In the genomic region with DNA sequence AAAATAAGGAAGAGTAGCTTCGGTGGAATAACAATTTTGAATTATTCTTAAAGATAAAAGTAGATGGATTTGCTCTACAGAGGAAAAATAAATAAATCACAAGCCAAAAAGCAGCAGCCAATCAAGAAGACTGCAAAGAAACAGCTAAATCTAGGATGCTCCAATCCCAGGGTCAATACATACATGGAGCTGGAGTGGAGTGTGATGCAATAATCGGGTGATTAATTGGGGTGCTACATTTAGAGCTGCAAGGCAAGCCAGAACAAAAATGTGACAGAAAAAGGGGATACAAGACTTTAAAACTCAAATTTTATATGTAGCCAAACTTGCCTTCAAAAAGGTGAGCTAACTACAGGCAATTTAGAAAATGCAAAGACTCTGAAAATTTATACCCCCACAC, we compare ENCODE assay signal across 28 cellular contexts.
"Had no signal": no experiment of that assay in that cellular context is flagged by ENCODE, and none has a peak within 500 bp of the region (broad histone marks: within the 10 kb centered on the region; RNA-seq: fewer than 3 reads in every experiment).

No MANE protein-coding gene starts in this region.

- H3K27me3 Mint-ChIP-seq: progenitor cell of endocrine pancreas; stimulated activated naive B cell treated with anti-CD40 and anti-IgM and Interleukin-4, amounts not matched to agents 10 μg/mL and 1 μg/mL and 100 μg/mL, for 72 hours; stimulated activated naive CD8-positive, alpha-beta T cell treated with anti-CD3 and anti-CD28 coated beads, Interleukin-15, Interleukin-2, amounts not matched to agents 100 ng/mL and 50 ng/mL, for 24 hours; type B pancreatic cell had no signal

- DNase-seq: natural killer cell; occipital lobe; ovary; posterior cingulate gyrus; psoas muscle; right cardiac atrium; right lobe of liver; sigmoid colon; small intestine; stimulated activated CD4-positive, alpha-beta T cell treated with anti-CD3 and anti-CD28 coated beads, Interleukin-15, amount 100 ng/mL, for 24 hours; stimulated activated CD4-positive, alpha-beta T cell treated with anti-CD3 and anti-CD28 coated beads, Interleukin-2, amount 100 ng/mL, for 24 hours; stimulated activated CD4-positive, alpha-beta T cell treated with anti-CD3 and anti-CD28 coated beads, Interleukin-2, amount 100 ng/mL, for 48 hours; stimulated activated CD4-positive, alpha-beta T cell treated with anti-CD3 and anti-CD28 coated beads, Interleukin-4, amount 100 ng/mL, for 24 hours; stimulated activated naive B cell treated with anti-CD40 and anti-IgM and Interleukin-4, amounts not matched to agents 10 μg/mL and 1 μg/mL and 100 μg/mL, for 72 hours; stimulated activated naive CD4-positive, alpha-beta T cell treated with Interleukin-2 at 50 U/mL for 16 hours; stomach; thyroid gland; transverse colon; upper lobe of right lung; uterus had no signal

- H2AFZ ChIP-seq: neural progenitor cell, parathyroid adenoma had no signal

- H3K27ac Mint-ChIP-seq: natural killer cell; nephron; neural progenitor cell; progenitor cell of endocrine pancreas; stimulated activated effector memory CD8-positive, alpha-beta T cell treated with anti-CD3 and anti-CD28 coated beads, Interleukin-12 subunit alpha, Interleukin-12 subunit beta, amount 100 ng/mL, for 72 hours; stimulated activated naive B cell treated with anti-CD40 and anti-IgM and Interleukin-4, amounts not matched to agents 10 μg/mL and 1 μg/mL and 100 μg/mL, for 72 hours; stimulated activated naive CD8-positive, alpha-beta T cell treated with anti-CD3 and anti-CD28 coated beads, Interleukin-15, Interleukin-2, amounts not matched to agents 100 ng/mL and 50 ng/mL, for 24 hours; type B pancreatic cell had no signal

- H3K4me1 Mint-ChIP-seq: natural killer cell; nephron; neural progenitor cell; stimulated activated effector memory CD8-positive, alpha-beta T cell treated with anti-CD3 and anti-CD28 coated beads, Interleukin-12 subunit alpha, Interleukin-12 subunit beta, amount 100 ng/mL, for 72 hours had no signal

- H3K9ac ChIP-seq: neural progenitor cell, parathyroid adenoma had no signal

- FAIRE-seq: small intestine had no signal

- H3K9me3 ChIP-seq: ovary, psoas muscle, right lobe of liver, thyroid gland, transverse colon, uterus had no signal

- H3K4me1 ChIP-seq: neural progenitor cell, parathyroid adenoma, right lobe of liver, stomach, thyroid gland, transverse colon, upper lobe of right lung, uterus had no signal

- H3K4me3 Mint-ChIP-seq: natural killer cell; nephron; neural progenitor cell; stimulated activated effector memory CD8-positive, alpha-beta T cell treated with anti-CD3 and anti-CD28 coated beads, Interleukin-12 subunit alpha, Interleukin-12 subunit beta, amount 100 ng/mL, for 72 hours; stimulated activated naive B cell treated with anti-CD40 and anti-IgM and Interleukin-4, amounts not matched to agents 10 μg/mL and 1 μg/mL and 100 μg/mL, for 72 hours; stimulated activated naive CD8-positive, alpha-beta T cell treated with anti-CD3 and anti-CD28 coated beads, Interleukin-15, Interleukin-2, amounts not matched to agents 100 ng/mL and 50 ng/mL, for 24 hours; type B pancreatic cell had no signal

- ATAC-seq: natural killer cell; psoas muscle; right cardiac atrium; right lobe of liver; stimulated activated effector memory CD8-positive, alpha-beta T cell treated with anti-CD3 and anti-CD28 coated beads, Interleukin-12 subunit alpha, Interleukin-12 subunit beta, amount 100 ng/mL, for 72 hours; stimulated activated naive B cell treated with anti-CD40 and anti-IgM and Interleukin-4, amounts not matched to agents 10 μg/mL and 1 μg/mL and 100 μg/mL, for 72 hours; upper lobe of right lung had no signal

- H3K9me3 Mint-ChIP-seq: natural killer cell; stimulated activated naive CD8-positive, alpha-beta T cell treated with anti-CD3 and anti-CD28 coated beads, Interleukin-15, Interleukin-2, amounts not matched to agents 100 ng/mL and 50 ng/mL, for 24 hours had no signal

- H3K36me3 Mint-ChIP-seq: natural killer cell; stimulated activated effector memory CD8-positive, alpha-beta T cell treated with anti-CD3 and anti-CD28 coated beads, Interleukin-12 subunit alpha, Interleukin-12 subunit beta, amount 100 ng/mL, for 72 hours had no signal

- H3K4me3 ChIP-seq: neural progenitor cell, ovary, psoas muscle, right lobe of liver, sigmoid colon, stomach, thoracic aorta, thyroid gland, transverse colon, upper lobe of right lung, uterus had no signal

- H3K27ac ChIP-seq: neural progenitor cell, ovary, parathyroid adenoma, psoas muscle, right lobe of liver, sigmoid colon, stomach, thoracic aorta, thyroid gland, transverse colon, upper lobe of right lung, uterus had no signal

- H3K4me2 ChIP-seq: neural progenitor cell had no signal

- H3K36me3 ChIP-seq: neural progenitor cell, ovary, right lobe of liver, sigmoid colon, stomach, thoracic aorta, thyroid gland, transverse colon, upper lobe of right lung, uterus had no signal

- H3K27me3 ChIP-seq: neural progenitor cell, ovary, right lobe of liver, sigmoid colon, stomach, thyroid gland, transverse colon, upper lobe of right lung, uterus had no signal
